Comparison of ENCODE assay signal across 8 cellular contexts in genomic region chr10:97334370-97335175, GRCh38. TPM values are rescaled to one million over a fixed set of nuclear protein-coding genes. Genes with fewer than 3 reads are reported as not detected.
A peak's percentile ranks its signal among the peaks of the same experiment; 100 is the strongest.
DNase-seq lines count a peak whose midpoint lies in the region; ATAC-seq and TF ChIP-seq lines count a peak whose summit lies in the region.

FRAT2 (minus strand) TSS chr10:97334729; CDS start chr10:97334572, 157 bp downstream.

- peaks cover 21% of the 10 kb centered on the region for H3K36me3 Mint-ChIP-seq in Calu3 (ENCODE audit: insufficient read depth, unreplicated experiment)

- H3K4me3 ChIP-seq in epithelial cell of proximal tubule (ENCODE audit: low read depth, low read length) (peak within 1 kb of the TSS; percentile 77), mucosa of rectum (ENCODE audit: low read length in 2 of 2) (peak within 1 kb of the TSS; percentile 89 to 91)

- peak within 1 kb of the TSS; percentile 91 to 94 for H3K27ac ChIP-seq in mucosa of rectum (ENCODE audit: low read depth in 2 of 2, low read length in 2 of 2)

- H3K36me3 ChIP-seq in mucosa of rectum (ENCODE audit: control insufficient read depth in 2 of 2, insufficient read depth in 2 of 2, low read length in 2 of 2) = peaks cover 0 to 2% of the 10 kb centered on the region in 2 donors

- H3K9ac ChIP-seq in mucosa of rectum (ENCODE audit: low read depth in 1 of 2, low read length in 2 of 2) = peak within 1 kb of the TSS; percentile 94 to 97

- H3K4me1 ChIP-seq in mucosa of rectum (ENCODE audit: control insufficient read depth in 2 of 2, insufficient read depth in 2 of 2, low read length in 2 of 2) = peaks cover 34 to 42% of the 10 kb centered on the region in 2 donors

- CTCF ChIA-PET in Calu3 (lab: Charles Lee) = no interaction called here

- no peaks in the 10 kb centered on the region for H3K27me3 Mint-ChIP-seq in Calu3 (ENCODE audit: unreplicated experiment)

- peak; percentile 70 for ATAC-seq in GM21367 (IDR thresholded peaks at IDR 0.05; ENCODE audit: unreplicated experiment)

- no peaks in the 10 kb centered on the region for H3K27me3 ChIP-seq in mucosa of rectum (ENCODE audit: control insufficient read depth in 2 of 2, insufficient read depth in 2 of 2, low read length in 2 of 2)

- no TSS peak for BruUV-seq in Calu3 (replicated peaks; lab: Mats Ljungman, UMichigan)

- peak within 1 kb of the TSS; percentile 82 for H3K4me3 Mint-ChIP-seq in Calu3 (ENCODE audit: low read depth, unreplicated experiment)

- H3K9me3 Mint-ChIP-seq in Calu3 (ENCODE audit: low read depth, unreplicated experiment) = no peaks in the 10 kb centered on the region

- DNase-seq in Calu3 (peak; percentile 82), HT1080 (ENCODE audit: low read depth) (peak; percentile 80), OCI-M1 (lab: John Stamatoyannopoulos, UW) (peak; percentile 95), epithelial cell of proximal tubule (ENCODE audit: low read depth) (no peak)
- peak; percentile 91 for DNase-seq in activated T-cell treated with anti-CD3 and anti-CD28 coated beads, Interleukin-2, amount 50 U/mL, for 1 hour
- DNase-seq in stimulated activated CD8-positive, alpha-beta memory T cell treated with anti-CD3 and anti-CD28 coated beads, Interleukin-4, amount 100 ng/mL, for 24 hours (ENCODE audit: low read depth) = peak; percentile 82

- H3K4me1 Mint-ChIP-seq in Calu3 (ENCODE audit: low read depth, unreplicated experiment) = peaks cover 23% of the 10 kb centered on the region

- intact Hi-C loops in Calu3 (cut with micrococcal nuclease; ENCODE audit: unreplicated experiment) = no loop called here

- TF ChIP-seq CTCF in Calu3 (IDR thresholded peaks at IDR 0.05; ENCODE audit: unreplicated experiment) (no peak), epithelial cell of proximal tubule (conservative IDR thresholded peaks at IDR 0.05; ENCODE audit: low read depth, low read length) (no peak)

- H3K27ac Mint-ChIP-seq in Calu3 (ENCODE audit: unreplicated experiment) = peak within 1 kb of the TSS; percentile 58

- H3K9me3 ChIP-seq in mucosa of rectum (ENCODE audit: control insufficient read depth in 2 of 2, low read length in 2 of 2) = no peaks in the 10 kb centered on the region

RNA-seq across cellular contexts. Expression of gene FRAT2, which starts in this region (rescaled TPM):
- total RNA-seq in Calu3 (2022) (6.0 and 7.4 TPM in 2 replicates), epithelial cell of proximal tubule (6.3 and 11.4 TPM in 2 replicates)
- 11.8 and 12.9 TPM in 2 replicates for total RNA-seq in HT1080 (2014; rRNA removed; shearing (Covaris generic))
- 10.1 and 10.5 TPM in 2 replicates for polyA plus RNA-seq in HT1080 (2015; cell fraction: cytosol; rRNA removed)
- polyA plus RNA-seq in HT1080 (2015; cell fraction: nucleus; rRNA removed) = 5.7 and 7.0 TPM in 2 replicates
